ENCODE assay signal across 12 cellular contexts in genomic region chr10:78913219-78914059, GRCh38.
DNase-seq lines count a peak whose midpoint lies in the region; ATAC-seq, FAIRE-seq and TF ChIP-seq lines count a peak whose summit lies in the region.
"Had no signal": no experiment of that assay in that cellular context is flagged by ENCODE, and none has a peak within 500 bp of the region (broad histone marks: within the 10 kb centered on the region; RNA-seq: fewer than 3 reads in every experiment).

No MANE protein-coding gene starts in this region.

- no peak for TF ChIP-seq CTCF in stomach (IDR thresholded peaks at IDR 0.05)
- TF ChIP-seq CTCF in omental fat pad (IDR thresholded peaks at IDR 0.05), result no peak

- 38 to 65% (median 50%) methylated on average over 10 to 28 of the region's 28 CpGs for WGBS in stomach, 5 donors

- FAIRE-seq in GM12892 (lab: Jason Lieb, UNC), result no peak

- H3K4me3 ChIP-seq in NT2/D1 (ENCODE audit: insufficient read length, low read depth) (no peak overlapping the region), iPS-18c (ENCODE audit: insufficient read depth, low read depth, low read length) (peak overlapping the region; percentile 26), stomach (no peak overlapping the region)
- H3K4me3 ChIP-seq: psoas muscle had no signal

- intact Hi-C loops in stomach (cut with DNase I; ENCODE audit: low total_unique reads), result no loop called here

- peaks cover 47% of the 10 kb centered on the region for H3K27me3 ChIP-seq in NT2/D1 (ENCODE audit: insufficient read depth, insufficient read length)
- H3K27me3 ChIP-seq in stomach, result no peaks in the 10 kb centered on the region

- H3K4me1 ChIP-seq in NT2/D1 (ENCODE audit: insufficient read depth, insufficient read length) (peaks cover 19% of the 10 kb centered on the region), stomach (peaks cover 6 to 17% (median 13%) of the 10 kb centered on the region in 4 donors)

- H3K9me3 ChIP-seq in NT2/D1 (ENCODE audit: insufficient read depth, low read length) (no peaks in the 10 kb centered on the region), iPS-18c (ENCODE audit: control insufficient read depth, insufficient read depth, low read length) (no peaks in the 10 kb centered on the region), stomach (no peaks in the 10 kb centered on the region)
- H3K9me3 ChIP-seq: psoas muscle had no signal

- DNase-seq in NCI-H187 (lab: John Stamatoyannopoulos, UW), result peak; percentile 39 to 54
- no peak for DNase-seq in NCI-H187 treated with DMSO at 0.1 percent for 48 hours (lab: John Stamatoyannopoulos, UW)
- peak; percentile 70 for DNase-seq in NT2/D1 (ENCODE audit: low read depth, low spot score)
- peak; percentile 73 for DNase-seq in stomach
- DNase-seq in GM12892 (ENCODE audit: insufficient read length), result no peak
- DNase-seq in activated naive CD4-positive, alpha-beta T cell treated with Interleukin-2 at 50 U/mL for 16 hours, result no peak
- no peak for DNase-seq in omental fat pad (ENCODE audit: low spot score)
- DNase-seq: GF-D8, T-cell had no signal

- H3K36me3 ChIP-seq in NT2/D1 (ENCODE audit: insufficient read depth, insufficient read length, low read length), result no peaks in the 10 kb centered on the region
- H3K36me3 ChIP-seq in stomach, result no peaks in the 10 kb centered on the region

- no peak for TF ChIP-seq EP300 in stomach (IDR thresholded peaks at IDR 0.05)

- ATAC-seq in omental fat pad (ENCODE audit: low FRiP score), result no peak
- ATAC-seq: T-cell had no signal

- peak overlapping the region; percentile 61 for H3K9ac ChIP-seq in NT2/D1 (ENCODE audit: insufficient read length, low read depth)

- H3K27ac ChIP-seq in stomach, result no peak overlapping the region
- H3K27ac ChIP-seq: 22Rv1, psoas muscle had no signal

- TF ChIP-seq POLR2A in stomach (IDR thresholded peaks at IDR 0.05), result no peak
- TF ChIP-seq POLR2A in GM12892 (IDR thresholded peaks at IDR 0.05; ENCODE audit: low read depth, low read length), result no peak

Comparison
In these comparisons a context has a peak if more than half of its experiments do, and no peak if none do; other contexts are left out.
1. DNase-seq: peak in NCI-H187 (2 of 2), NT2/D1 (single experiment) and stomach (single experiment); none in NCI-H187 treated with DMSO at 0.1 percent for 48 hours (single experiment), GM12892 (single experiment), activated naive CD4-positive, alpha-beta T cell treated with Interleukin-2 at 50 U/mL for 16 hours (single experiment) and omental fat pad (single experiment).